ENCODE assay signal across 11 cellular contexts in genomic region chr7:54542920-54543539, GRCh38. TPM values are rescaled to one million over a fixed set of nuclear protein-coding genes. Genes with fewer than 3 reads are reported as not detected.
A peak's percentile ranks its signal among the peaks of the same experiment; 100 is the strongest.
DNase-seq lines count a peak whose midpoint lies in the region; ATAC-seq and TF ChIP-seq lines count a peak whose summit lies in the region.
"Had no signal": no experiment of that assay in that cellular context is flagged by ENCODE, and none has a peak within 500 bp of the region (broad histone marks: within the 10 kb centered on the region; RNA-seq: fewer than 3 reads in every experiment).

No MANE protein-coding gene starts in this region.

- H3K36me3 ChIP-seq in psoas muscle (ENCODE audit: insufficient read depth in 1 of 2, low read depth in 1 of 2), result no peaks in the 10 kb centered on the region
- H3K36me3 ChIP-seq: left ventricle myocardium inferior, uterus had no signal

- peaks cover 52% of the 10 kb centered on the region for H3K4me1 Mint-ChIP-seq in brain
- no peaks in the 10 kb centered on the region for H3K4me1 Mint-ChIP-seq in activated T-cell treated with anti-CD3 and anti-CD28 coated beads, Interleukin-2, amount 50 U/mL, for 72 hours (ENCODE audit: low read depth)

- peaks cover 0 to 3% (median 0%) of the 10 kb centered on the region in 5 experiments for H3K9me3 Mint-ChIP-seq in brain
- H3K9me3 Mint-ChIP-seq in activated T-cell treated with anti-CD3 and anti-CD28 coated beads, Interleukin-2, amount 50 U/mL, for 72 hours, result peaks cover 0 to 6% of the 10 kb centered on the region in 2 donors

- no peaks in the 10 kb centered on the region for H3K4me1 ChIP-seq in psoas muscle
- H3K4me1 ChIP-seq: uterus had no signal

- peak; percentile 29 for DNase-seq in COR-L47 (lab: John Stamatoyannopoulos, UW)
- DNase-seq in NCI-H1048 (lab: John Stamatoyannopoulos, UW), result peak; percentile 5
- peak; percentile 58 for DNase-seq in kidney glomerular epithelial cell (lab: John Stamatoyannopoulos, UW)
- no peak for DNase-seq in epidermal melanocyte (ENCODE audit: insufficient read length, low spot score)
- no peak for DNase-seq in C1 segment of cervical spinal cord (lab: John Stamatoyannopoulos, UW)
- no peak for DNase-seq in psoas muscle
- DNase-seq in activated T-cell treated with anti-CD3 and anti-CD28 coated beads, Interleukin-2, amount 50 U/mL, for 72 hours, result no peak
- DNase-seq: activated CD4-positive, alpha-beta T cell treated with anti-CD3 and anti-CD28 coated beads for 1 hour; left ventricle myocardium inferior; uterus had no signal

- TF ChIP-seq CTCF in brain (conservative IDR thresholded peaks at IDR 0.05) (no peak), psoas muscle (IDR thresholded peaks at IDR 0.05) (no peak)

- peaks cover 0 to 67% (median 22%) of the 10 kb centered on the region in 3 donors for H3K27me3 ChIP-seq in psoas muscle (ENCODE audit: insufficient read depth in 3 of 3, low read length in 2 of 3)

- H3K9me3 ChIP-seq in psoas muscle, result no peaks in the 10 kb centered on the region
- H3K9me3 ChIP-seq: left ventricle myocardium inferior, uterus had no signal

- intact Hi-C loops in psoas muscle (cut with DNase I), result no loop called here

- peaks cover 2% of the 10 kb centered on the region for H3K36me3 Mint-ChIP-seq in brain
- peaks cover 6 to 14% of the 10 kb centered on the region in 2 donors for H3K36me3 Mint-ChIP-seq in activated T-cell treated with anti-CD3 and anti-CD28 coated beads, Interleukin-2, amount 50 U/mL, for 72 hours (ENCODE audit: insufficient read depth in 2 of 2)

- H3K27ac ChIP-seq in psoas muscle, result no peak overlapping the region
- H3K27ac ChIP-seq: left ventricle myocardium inferior, uterus had no signal

- H3K4me3 Mint-ChIP-seq in brain, result peak overlapping the region; percentile 90 to 93 (median 91)
- no peak overlapping the region for H3K4me3 Mint-ChIP-seq in activated T-cell treated with anti-CD3 and anti-CD28 coated beads, Interleukin-2, amount 50 U/mL, for 72 hours

- WGBS in psoas muscle, 3 donors, result 5 to 7% (median 5%) methylated on average over 9 of the region's 9 CpGs

- H3K27ac Mint-ChIP-seq in brain, result peak overlapping the region; percentile 16 to 95 (median 72)
- H3K27ac Mint-ChIP-seq in activated T-cell treated with anti-CD3 and anti-CD28 coated beads, Interleukin-2, amount 50 U/mL, for 72 hours, result no peak overlapping the region

- H3K4me3 ChIP-seq in psoas muscle, result no peak overlapping the region

- H3K27me3 Mint-ChIP-seq in brain, result peaks cover 49% of the 10 kb centered on the region
- H3K27me3 Mint-ChIP-seq in activated T-cell treated with anti-CD3 and anti-CD28 coated beads, Interleukin-2, amount 50 U/mL, for 72 hours (ENCODE audit: low read depth), result peaks cover 41% of the 10 kb centered on the region

- no peak for ATAC-seq in psoas muscle
- no peak for ATAC-seq in activated T-cell treated with anti-CD3 and anti-CD28 coated beads, Interleukin-2, amount 50 U/mL, for 72 hours (replicated peaks in 1 of 2)

RNA-seq across cellular contexts. Expression of gene VSTM2A, which starts 0.9 kb away (rescaled TPM):
- 5.9 TPM for polyA plus RNA-seq in brain (ENCODE audit: insufficient read depth, low read depth, low replicate concordance)
- total RNA-seq in psoas muscle, result not detected
- polyA plus RNA-seq in psoas muscle, result under 1 TPM in 1 of 3 donors, not detected in 2; 0.01 TPM
- not detected for total RNA-seq in activated T-cell treated with anti-CD3 and anti-CD28 coated beads, Interleukin-2, amount 50 U/mL, for 72 hours
- total RNA-seq: left ventricle myocardium inferior had no signal

Comparison
In these comparisons a context has a peak if more than half of its experiments do, and no peak if none do; other contexts are left out.
1. DNase-seq: peak in COR-L47 (single experiment), NCI-H1048 (single experiment) and kidney glomerular epithelial cell (single experiment); none in epidermal melanocyte (single experiment), C1 segment of cervical spinal cord (0 of 14), psoas muscle (0 of 2) and activated T-cell treated with anti-CD3 and anti-CD28 coated beads, Interleukin-2, amount 50 U/mL, for 72 hours (0 of 2).
2. H3K4me3 Mint-ChIP-seq: peak in brain (5 of 5); none in activated T-cell treated with anti-CD3 and anti-CD28 coated beads, Interleukin-2, amount 50 U/mL, for 72 hours (0 of 2).